In genomic region chrX:39492495-39493162, GRCh38 we compare ENCODE assay signal across 11 cellular contexts.
DNase-seq lines count a peak whose midpoint lies in the region; ATAC-seq lines count a peak whose summit lies in the region.
"Had no signal": no experiment of that assay in that cellular context is flagged by ENCODE, and none has a peak within 500 bp of the region (broad histone marks: within the 10 kb centered on the region; RNA-seq: fewer than 3 reads in every experiment).

No MANE protein-coding gene starts in this region.

- H3K27me3 Mint-ChIP-seq in T-helper 2 cell treated with Interferon-gamma antibody and Interleukin-4, amounts not matched to agents 5 μg/mL and 100 μg/mL, for 36 hours (ENCODE audit: low read depth): no peaks in the 10 kb centered on the region
- no peaks in the 10 kb centered on the region for H3K27me3 Mint-ChIP-seq in activated T-helper 1 cell treated with anti-CD3 and anti-CD28 coated beads, Interleukin-12 subunit alpha, Interleukin-12 subunit beta, Interleukin-2, Interleukin-4 antibody, amounts not matched to agents 30 ng/mL and 10 ng/mL and 1 ng/mL, durations not matched to agents 14 hours and 24 hours and 36 hours (ENCODE audit: insufficient read depth)

- no peak for DNase-seq in T-helper 2 cell treated with Interferon-gamma antibody and Interleukin-4, amounts not matched to agents 5 μg/mL and 100 μg/mL, for 36 hours (ENCODE audit: low spot score)
- DNase-seq in T-helper 2 cell: no peak
- no peak for DNase-seq in activated T-helper 1 cell treated with anti-CD3 and anti-CD28 coated beads, Interleukin-12 subunit alpha, Interleukin-12 subunit beta, Interleukin-2, Interleukin-4 antibody, amounts not matched to agents 30 ng/mL and 10 ng/mL and 1 ng/mL, durations not matched to agents 14 hours and 24 hours and 36 hours (ENCODE audit: low spot score)
- DNase-seq in pons (ENCODE audit: low spot score): peak; percentile 37
- DNase-seq in NCI-H2196 treated with DMSO at 0.1 percent for 48 hours (lab: John Stamatoyannopoulos, UW; ENCODE audit: unreplicated experiment): no peak
- DNase-seq in activated CD4-positive, alpha-beta T cell treated with anti-CD3 and anti-CD28 coated beads for 4 hours: no peak
- DNase-seq in activated CD8-positive, alpha-beta memory T cell treated with anti-CD3 and anti-CD28 coated beads for 24 hours: no peak
- DNase-seq: psoas muscle, WERI-Rb-1 had no signal

- peak; percentile 50 for ATAC-seq in HG03039 (IDR thresholded peaks at IDR 0.05; ENCODE audit: unreplicated experiment)
- ATAC-seq: A549 had no signal

- H3K9me3 Mint-ChIP-seq in T-helper 2 cell treated with Interferon-gamma antibody and Interleukin-4, amounts not matched to agents 5 μg/mL and 100 μg/mL, for 36 hours: peaks cover 6% of the 10 kb centered on the region
- no peaks in the 10 kb centered on the region for H3K9me3 Mint-ChIP-seq in activated T-helper 1 cell treated with anti-CD3 and anti-CD28 coated beads, Interleukin-12 subunit alpha, Interleukin-12 subunit beta, Interleukin-2, Interleukin-4 antibody, amounts not matched to agents 30 ng/mL and 10 ng/mL and 1 ng/mL, durations not matched to agents 14 hours and 24 hours and 36 hours

- H3K4me1 Mint-ChIP-seq in T-helper 2 cell treated with Interferon-gamma antibody and Interleukin-4, amounts not matched to agents 5 μg/mL and 100 μg/mL, for 36 hours (ENCODE audit: low read depth): peaks cover 21% of the 10 kb centered on the region
- H3K4me1 Mint-ChIP-seq in activated T-helper 1 cell treated with anti-CD3 and anti-CD28 coated beads, Interleukin-12 subunit alpha, Interleukin-12 subunit beta, Interleukin-2, Interleukin-4 antibody, amounts not matched to agents 30 ng/mL and 10 ng/mL and 1 ng/mL, durations not matched to agents 14 hours and 24 hours and 36 hours (ENCODE audit: low read depth): peaks cover 32% of the 10 kb centered on the region

- H3K36me3 Mint-ChIP-seq in T-helper 2 cell treated with Interferon-gamma antibody and Interleukin-4, amounts not matched to agents 5 μg/mL and 100 μg/mL, for 36 hours (ENCODE audit: low read depth): no peaks in the 10 kb centered on the region
- H3K36me3 Mint-ChIP-seq in activated T-helper 1 cell treated with anti-CD3 and anti-CD28 coated beads, Interleukin-12 subunit alpha, Interleukin-12 subunit beta, Interleukin-2, Interleukin-4 antibody, amounts not matched to agents 30 ng/mL and 10 ng/mL and 1 ng/mL, durations not matched to agents 14 hours and 24 hours and 36 hours (ENCODE audit: low read depth): no peaks in the 10 kb centered on the region

- intact Hi-C loops in activated T-helper 1 cell treated with anti-CD3 and anti-CD28 coated beads, Interleukin-12 subunit alpha, Interleukin-12 subunit beta, Interleukin-2, Interleukin-4 antibody, amounts not matched to agents 30 ng/mL and 10 ng/mL and 1 ng/mL, durations not matched to agents 14 hours and 24 hours and 36 hours (cut with micrococcal nuclease): loop anchor here (5.0 kb wide), 2 partner anchors 160 to 230 kb away; no protein-coding TSS in a partner anchor

- peak overlapping the region; percentile 36 for H3K27ac Mint-ChIP-seq in T-helper 2 cell treated with Interferon-gamma antibody and Interleukin-4, amounts not matched to agents 5 μg/mL and 100 μg/mL, for 36 hours
- H3K27ac Mint-ChIP-seq in activated T-helper 1 cell treated with anti-CD3 and anti-CD28 coated beads, Interleukin-12 subunit alpha, Interleukin-12 subunit beta, Interleukin-2, Interleukin-4 antibody, amounts not matched to agents 30 ng/mL and 10 ng/mL and 1 ng/mL, durations not matched to agents 14 hours and 24 hours and 36 hours: peak overlapping the region; percentile 62

- H3K4me3 Mint-ChIP-seq in T-helper 2 cell treated with Interferon-gamma antibody and Interleukin-4, amounts not matched to agents 5 μg/mL and 100 μg/mL, for 36 hours: no peak overlapping the region
- H3K4me3 Mint-ChIP-seq in activated T-helper 1 cell treated with anti-CD3 and anti-CD28 coated beads, Interleukin-12 subunit alpha, Interleukin-12 subunit beta, Interleukin-2, Interleukin-4 antibody, amounts not matched to agents 30 ng/mL and 10 ng/mL and 1 ng/mL, durations not matched to agents 14 hours and 24 hours and 36 hours: no peak overlapping the region
